ENCODE assay signal across 13 cellular contexts in genomic region chr20:35604444-35604750, GRCh38. TPM values are rescaled to one million over a fixed set of nuclear protein-coding genes. Genes with fewer than 3 reads are reported as not detected.
DNase-seq lines count a peak whose midpoint lies in the region; ATAC-seq, FAIRE-seq and TF ChIP-seq lines count a peak whose summit lies in the region.
"Had no signal": no experiment of that assay in that cellular context is flagged by ENCODE, and none has a peak within 500 bp of the region (broad histone marks: within the 10 kb centered on the region; RNA-seq: fewer than 3 reads in every experiment).

No MANE protein-coding gene starts in this region.

- peak; percentile 37; the same call in 2 of the 3 replicates for TF ChIP-seq CTCF in A549 (IDR thresholded peaks at IDR 0.05)
- TF ChIP-seq CTCF in Peyer's patch (IDR thresholded peaks at IDR 0.05), result peak in 5 of 6 experiments; percentile 14 to 31 (median 28)
- TF ChIP-seq CTCF in fibroblast of pulmonary artery (IDR thresholded peaks at IDR 0.05; ENCODE audit: low read length, missing control alignments), result peak; percentile 35

- H3K9me3 ChIP-seq in A549, result no peaks in the 10 kb centered on the region
- H3K9me3 ChIP-seq in Peyer's patch, result no peaks in the 10 kb centered on the region

- TF ChIP-seq RAD21 in A549 (conservative IDR thresholded peaks at IDR 0.05 in 1 of 2, IDR thresholded peaks at IDR 0.05 in 1 of 2), result peak in 1 of 2 experiments; percentile 28; a peak in 2 of 5 replicates

- no peaks in the 10 kb centered on the region for H3K27me3 ChIP-seq in Peyer's patch

- no peak for DNase-seq in A549 (ENCODE audit: low read depth in 1 of 2, low spot score in 1 of 2)
- DNase-seq in ELR (ENCODE audit: low read depth), result peak; percentile 49
- peak in 2 of 3 donors; percentile 50 to 72 for DNase-seq in Peyer's patch
- DNase-seq in fibroblast of pulmonary artery (ENCODE audit: low read depth), result no peak
- DNase-seq in GDM1 (lab: John Stamatoyannopoulos, UW), result no peak
- no peak for DNase-seq in activated CD4-positive, CD25-positive, alpha-beta regulatory T cell (lab: John Stamatoyannopoulos, UW)
- DNase-seq in SK-N-DZ (ENCODE audit: low spot score), result no peak
- DNase-seq: left ventricle myocardium superior had no signal

- H3K4me3 ChIP-seq in A549 (no peak overlapping the region), Peyer's patch (no peak overlapping the region), fibroblast of pulmonary artery (replicated peaks; ENCODE audit: low read depth, low read length) (no peak overlapping the region)
- H3K4me3 ChIP-seq: dorsolateral prefrontal cortex had no signal

- peak in 1 of 2 experiments; percentile 50; a peak in 3 of 6 replicates for ATAC-seq in A549
- no peak for ATAC-seq in HG02981 (IDR thresholded peaks at IDR 0.05; ENCODE audit: unreplicated experiment)
- ATAC-seq: left ventricle myocardium superior, Panc1 had no signal

- CTCF ChIA-PET in A549 (lab: Yijun Ruan, JAX), result interaction anchor here (0.8 to 4.1 kb wide), 8 partner anchors 9 to 141 kb away, joined by 3 to 44 read pairs (median 4); partner anchors contain the start of gene SPAG4

- POLR2A ChIA-PET in A549 (lab: Yijun Ruan, JAX), result interaction anchor here (0.8 kb wide), 1 partner anchor 12 kb away, joined by 3 read pairs; no protein-coding TSS in a partner anchor

- no peak overlapping the region for H3K4me2 ChIP-seq in A549

- TF ChIP-seq EP300 in A549 (IDR thresholded peaks at IDR 0.05), result no peak

- FAIRE-seq in A549 (lab: Jason Lieb, UNC), result no peak
- FAIRE-seq: G401.6 had no signal

- no peak overlapping the region for H3K27ac ChIP-seq in A549
- H3K27ac ChIP-seq in Peyer's patch, result no peak overlapping the region
- H3K27ac ChIP-seq: dorsolateral prefrontal cortex, HL-60 had no signal

- TF ChIP-seq POLR2A in A549 (IDR thresholded peaks at IDR 0.05; ENCODE audit: low read length) (no peak), Peyer's patch (IDR thresholded peaks at IDR 0.05) (no peak)

- H3K36me3 ChIP-seq in Peyer's patch, result no peaks in the 10 kb centered on the region

- 37% methylated on average over 4 of the region's 4 CpGs for WGBS in A549 (ENCODE audit: missing lambda C conversion rate)

- H3K4me1 ChIP-seq in A549 (peaks cover 19% of the 10 kb centered on the region), Peyer's patch (peaks cover 0 to 18% (median 15%) of the 10 kb centered on the region in 4 donors)

TF ChIP-seq in A549, 52 proteins besides CTCF, POLR2A, EP300 and RAD21:
- TF ChIP-seq SMC3 (IDR thresholded peaks at IDR 0.05), result 0 out of 3 replicates have a peak, but pooled peaks have one; percentile 17
- TF ChIP-seq CHD4 (IDR thresholded peaks at IDR 0.05; ENCODE audit: borderline replicate concordance), result no peak
- TF ChIP-seq TFCP2L1 (CRISPR knock-in tag; IDR thresholded peaks at IDR 0.05), result no peak
- TF ChIP-seq REST (IDR thresholded peaks at IDR 0.05), result no peak

RNA-seq across cellular contexts. Expression of gene SPAG4, which starts 11.2 kb away (rescaled TPM):
- 5.0 and 7.9 TPM in 2 replicates for polyA plus RNA-seq in A549 (2011; rRNA removed)
- 4.4 TPM in 2 replicates for polyA plus RNA-seq in A549 (2012; cell fraction: cytosol; rRNA removed)
- 13.1 and 16.5 TPM in 2 replicates for polyA plus RNA-seq in A549 (2012; cell fraction: nucleus; rRNA removed)
- 2.6 to 4.6 TPM (median 4.4 TPM) in 3 replicates for polyA plus RNA-seq in A549 (2017; fragmentation: RNase III; extraction: RNeasy Plus Mini Kit Qiagen cat#74134 plus additional on column Dnase treatment)
- polyA minus RNA-seq in A549 (2011; rRNA and poly(A)+ RNA removed), result 3.2 and 7.2 TPM in 2 replicates
- total RNA-seq in Peyer's patch, result 10 to 100 TPM in 2 of 4 donors, not detected in 2; 10.7 to 28.1 TPM
- polyA plus RNA-seq in SK-N-DZ (2014; cell fraction: cytosol; rRNA removed), result 2.9 and 7.8 TPM in 2 replicates
- polyA plus RNA-seq in SK-N-DZ (2014; cell fraction: nucleus; rRNA removed), result 46.8 and 53.6 TPM in 2 replicates

Comparison
In these comparisons a context has a peak if more than half of its experiments do, and no peak if none do; other contexts are left out.
1. DNase-seq: peak in ELR (single experiment) and Peyer's patch (2 of 3); none in A549 (0 of 2), fibroblast of pulmonary artery (single experiment), GDM1 (single experiment), activated CD4-positive, CD25-positive, alpha-beta regulatory T cell (0 of 4) and SK-N-DZ (single experiment).
2. Peak in every context shown above with its lines, with median percentiles within 50 percentile points of each other: CTCF ChIP-seq.